ENCODE assay signal across 8 cellular contexts in the genomic region with DNA sequence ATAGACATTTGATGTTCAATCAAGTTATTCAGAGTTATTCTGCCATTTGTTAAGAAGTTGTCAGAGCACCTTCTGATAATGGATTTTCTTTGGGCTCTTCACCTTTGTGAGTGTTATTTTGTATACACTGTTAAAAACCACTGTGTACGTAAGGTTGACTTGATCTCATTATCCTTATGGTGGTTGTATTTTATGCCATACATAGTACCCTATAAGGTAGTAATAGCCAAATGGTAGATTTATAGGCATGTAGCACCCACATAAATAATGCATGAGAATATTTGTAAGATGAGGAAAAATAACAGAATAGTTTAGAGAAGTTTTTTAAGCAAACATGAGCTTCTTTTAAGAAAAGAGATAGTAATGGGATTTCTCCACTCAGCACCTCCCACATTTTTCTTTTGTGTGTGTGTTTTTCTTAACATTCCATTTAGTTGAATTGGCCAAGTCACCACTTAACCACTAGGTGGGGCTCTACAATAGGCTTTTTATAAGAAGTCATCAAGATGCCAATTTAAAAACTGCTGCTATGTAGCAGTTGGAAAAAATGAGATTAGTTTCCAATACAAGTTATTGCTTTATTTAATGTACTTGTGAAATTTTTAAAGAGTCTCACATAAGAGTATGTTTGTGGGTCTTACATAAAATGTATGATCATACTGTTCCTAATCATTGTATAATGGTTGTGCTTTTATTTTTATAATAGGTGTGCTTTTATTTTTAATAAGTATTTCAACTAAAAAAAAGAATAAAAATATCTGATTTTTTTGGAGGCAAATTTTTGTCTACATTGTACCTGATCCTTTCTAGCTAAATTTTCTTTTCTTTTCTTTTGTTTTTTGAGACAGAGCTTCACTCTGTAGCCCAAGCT. TPM values are rescaled to one million over a fixed set of nuclear protein-coding genes. Genes with fewer than 3 reads are reported as not detected.
DNase-seq lines count a peak whose midpoint lies in the region; ATAC-seq and TF ChIP-seq lines count a peak whose summit lies in the region.

No MANE protein-coding gene starts in this region.

- peaks cover 4 to 90% (median 11%) of the 10 kb centered on the region in 3 donors for H3K36me3 ChIP-seq in esophagus squamous epithelium
- H3K36me3 ChIP-seq in naive thymus-derived CD4-positive, alpha-beta T cell (ENCODE audit: control insufficient read depth in 2 of 3, insufficient read depth in 3 of 3, low read length in 3 of 3), result peaks cover 0 to 65% (median 11%) of the 10 kb centered on the region in 3 experiments

- intact Hi-C loops in esophagus squamous epithelium (cut with DNase I), result no loop called here
- intact Hi-C loops in naive thymus-derived CD4-positive, alpha-beta T cell (cut with micrococcal nuclease), result loop anchor here (1.0 to 2.0 kb wide), 2 partner anchors 24 kb away; no protein-coding TSS in a partner anchor

- no peaks in the 10 kb centered on the region for H3K4me1 ChIP-seq in esophagus squamous epithelium
- no peaks in the 10 kb centered on the region for H3K4me1 ChIP-seq in naive thymus-derived CD4-positive, alpha-beta T cell (ENCODE audit: control insufficient read depth in 2 of 2, insufficient read depth in 2 of 2, low read length in 2 of 2)

- no peak for TF ChIP-seq POLR2A in esophagus squamous epithelium (IDR thresholded peaks at IDR 0.05)

- H3K4me3 ChIP-seq in AG04450 (ENCODE audit: low read depth, low read length), result no peak overlapping the region
- H3K4me3 ChIP-seq in esophagus squamous epithelium, result no peak overlapping the region
- no peak overlapping the region for H3K4me3 ChIP-seq in naive thymus-derived CD4-positive, alpha-beta T cell (ENCODE audit: low read length)

- H3K9me3 ChIP-seq in AG04450 (ENCODE audit: control insufficient read depth, insufficient read depth, low read length) (no peaks in the 10 kb centered on the region), esophagus squamous epithelium (no peaks in the 10 kb centered on the region)
- no peaks in the 10 kb centered on the region for H3K9me3 ChIP-seq in naive thymus-derived CD4-positive, alpha-beta T cell (ENCODE audit: control insufficient read depth in 2 of 3, low read length in 3 of 3)

- no peaks in the 10 kb centered on the region for H3K9me3 Mint-ChIP-seq in naive thymus-derived CD4-positive, alpha-beta T cell

- H3K4me3 Mint-ChIP-seq in naive thymus-derived CD4-positive, alpha-beta T cell, result no peak overlapping the region

- TF ChIP-seq CTCF in AG04450 (IDR thresholded peaks at IDR 0.05; ENCODE audit: low read depth, low read length) (peak; percentile 89), esophagus squamous epithelium (IDR thresholded peaks at IDR 0.05) (peak; percentile 49 to 86 (median 74))

- DNase-seq in AG04450 (ENCODE audit: low read depth, low spot score), result peak; percentile 75
- DNase-seq in GM04503 (ENCODE audit: low read depth), result peak; percentile 65
- peak; percentile 66 for DNase-seq in NCI-H1417 treated with DMSO at 0.1 percent for 48 hours (lab: John Stamatoyannopoulos, UW)
- peak; percentile 43 to 74 for DNase-seq in SW 1271 (lab: John Stamatoyannopoulos, UW)
- no peak for DNase-seq in esophagus squamous epithelium (lab: John Stamatoyannopoulos, UW)
- peak in 6 of 9 donors; percentile 17 to 48 (median 33) for DNase-seq in naive thymus-derived CD4-positive, alpha-beta T cell
- no peak for DNase-seq in activated T-cell treated with anti-CD3 and anti-CD28 coated beads for 4 hours

- POLR2A ChIA-PET in AG04450 (lab: Yijun Ruan, JAX), result interaction anchor here (0.6 kb wide), 1 partner anchor 50 kb away, joined by 3 read pairs; no protein-coding TSS in a partner anchor
- POLR2A ChIA-PET in naive thymus-derived CD4-positive, alpha-beta T cell (lab: Charles Lee), result no interaction called here

- ATAC-seq in naive thymus-derived CD4-positive, alpha-beta T cell, result peak; percentile 65
- ATAC-seq in HG03139 (IDR thresholded peaks at IDR 0.05; ENCODE audit: unreplicated experiment), result no peak

- H3K27me3 Mint-ChIP-seq in naive thymus-derived CD4-positive, alpha-beta T cell, result no peaks in the 10 kb centered on the region

- CTCF ChIA-PET in AG04450 (lab: Charles Lee), result interaction anchor here (0.5 to 5.4 kb wide), 55 partner anchors 8 to 390 kb away, joined by 3 to 136 read pairs (median 4); a partner anchor contains a TSS
- CTCF ChIA-PET in naive thymus-derived CD4-positive, alpha-beta T cell (lab: Charles Lee), result interaction anchor here (0.7 to 2.6 kb wide), 6 partner anchors 19 to 1190 kb away, joined by 3 to 12 read pairs (median 4); no protein-coding TSS in a partner anchor

- H3K27ac ChIP-seq in AG04450 (ENCODE audit: low read depth, low read length), result no peak overlapping the region
- no peak overlapping the region for H3K27ac ChIP-seq in esophagus squamous epithelium
- no peak overlapping the region for H3K27ac ChIP-seq in naive thymus-derived CD4-positive, alpha-beta T cell (ENCODE audit: low read depth, low read length)

- H3K27me3 ChIP-seq in AG04450 (ENCODE audit: control insufficient read depth, insufficient read depth, low read length) (no peaks in the 10 kb centered on the region), esophagus squamous epithelium (no peaks in the 10 kb centered on the region)
- no peaks in the 10 kb centered on the region for H3K27me3 ChIP-seq in naive thymus-derived CD4-positive, alpha-beta T cell (ENCODE audit: control insufficient read depth in 2 of 2, insufficient read depth in 2 of 2, low read length in 2 of 2)

- WGBS in esophagus squamous epithelium, 2 donors, result 59 to 67% methylated on average over 1 of the region's 1 CpG

- H3K36me3 Mint-ChIP-seq in naive thymus-derived CD4-positive, alpha-beta T cell, result peaks cover 7 to 42% (median 14%) of the 10 kb centered on the region in 5 donors

- no peak overlapping the region for H3K27ac Mint-ChIP-seq in naive thymus-derived CD4-positive, alpha-beta T cell

- peaks cover 0 to 3% (median 0%) of the 10 kb centered on the region in 7 donors for H3K4me1 Mint-ChIP-seq in naive thymus-derived CD4-positive, alpha-beta T cell

RNA-seq across cellular contexts. Expression of a gene that starts 41.1 kb away (rescaled TPM):
- polyA plus RNA-seq in AG04450 (2011; rRNA removed), result 39.3 and 48.2 TPM in 2 replicates
- 9.7 and 15.9 TPM in 2 replicates for polyA minus RNA-seq in AG04450 (2011; rRNA and poly(A)+ RNA removed)
- 10 to 100 TPM; 19.2 to 25.6 (median 23.1) TPM for total RNA-seq in esophagus squamous epithelium
- 10 to 100 TPM; 18.0 to 33.0 (median 24.7) TPM for total RNA-seq in naive thymus-derived CD4-positive, alpha-beta T cell
- polyA plus RNA-seq in naive thymus-derived CD4-positive, alpha-beta T cell, result 10 to 100 TPM; 31.9 to 64.4 TPM

Comparison
In these comparisons a context has a peak if more than half of its experiments do, and no peak if none do; other contexts are left out.
1. DNase-seq: peak in AG04450 (single experiment), GM04503 (single experiment), NCI-H1417 treated with DMSO at 0.1 percent for 48 hours (single experiment), SW 1271 (2 of 2) and naive thymus-derived CD4-positive, alpha-beta T cell (6 of 9); none in esophagus squamous epithelium (single experiment) and activated T-cell treated with anti-CD3 and anti-CD28 coated beads for 4 hours (single experiment).